ENCODE assay signal across 27 cellular contexts in genomic region chr22:35326854-35327562, GRCh38.
"Had no signal": no experiment of that assay in that cellular context is flagged by ENCODE, and none has a peak within 500 bp of the region (broad histone marks: within the 10 kb centered on the region; RNA-seq: fewer than 3 reads in every experiment).

No MANE protein-coding gene starts in this region.

- H3K4me3 ChIP-seq: dorsolateral prefrontal cortex, esophagus squamous epithelium, gastroesophageal sphincter, heart right ventricle, neural progenitor cell, ovary, prostate gland, tibial artery had no signal

- H3K9me3 Mint-ChIP-seq: activated CD4-positive, alpha-beta T cell treated with anti-CD3 and anti-CD28 coated beads, Interleukin-2, amount 10 ng/mL, durations not matched to agents 7 days and 5 days; activated CD8-positive, alpha-beta T cell treated with anti-CD3 and anti-CD28 coated beads for 36 hours; activated naive CD4-positive, alpha-beta T cell treated with anti-CD3 and anti-CD28 coated beads, Interleukin-2, amount 50 U/mL, for 24 hours; activated T-helper 1 cell treated with anti-CD3 and anti-CD28 coated beads, Interleukin-12 subunit alpha, Interleukin-12 subunit beta, Interleukin-2, Interleukin-4 antibody, amounts not matched to agents 30 ng/mL and 10 ng/mL and 1 ng/mL, durations not matched to agents 14 hours and 24 hours and 36 hours; brain; naive thymus-derived CD4-positive, alpha-beta T cell; neural progenitor cell; stimulated activated naive CD8-positive, alpha-beta T cell treated with anti-CD3 and anti-CD28 coated beads, Interleukin-15, Interleukin-2, amounts not matched to agents 100 ng/mL and 50 ng/mL, for 24 hours had no signal

- H3K4me1 Mint-ChIP-seq: brain, neural progenitor cell had no signal

- FAIRE-seq: colon, keratinocyte, TTC549 had no signal

- H3K36me3 ChIP-seq: neural progenitor cell, ovary had no signal

- H3K27ac ChIP-seq: dorsolateral prefrontal cortex, esophagus squamous epithelium, gastroesophageal sphincter, neural progenitor cell, ovary, prostate gland, tibial artery, WERI-Rb-1 had no signal

- H3K9me3 ChIP-seq: esophagus squamous epithelium, gastroesophageal sphincter, heart right ventricle, ovary, prostate gland, tibial artery had no signal

- H3K4me3 Mint-ChIP-seq: activated CD4-positive, alpha-beta T cell treated with anti-CD3 and anti-CD28 coated beads, Interleukin-2, amount 10 ng/mL, durations not matched to agents 7 days and 5 days; activated CD8-positive, alpha-beta memory T cell treated with anti-CD3 and anti-CD28 coated beads, Interleukin-2, amount 10 ng/mL, durations not matched to agents 7 days and 5 days; activated CD8-positive, alpha-beta T cell treated with anti-CD3 and anti-CD28 coated beads for 36 hours; activated naive CD4-positive, alpha-beta T cell treated with anti-CD3 and anti-CD28 coated beads, Interleukin-2, amount 50 U/mL, for 24 hours; activated T-helper 1 cell treated with anti-CD3 and anti-CD28 coated beads, Interleukin-12 subunit alpha, Interleukin-12 subunit beta, Interleukin-2, Interleukin-4 antibody, amounts not matched to agents 30 ng/mL and 10 ng/mL and 1 ng/mL, durations not matched to agents 14 hours and 24 hours and 36 hours; brain; naive thymus-derived CD4-positive, alpha-beta T cell; neural progenitor cell; stimulated activated naive CD8-positive, alpha-beta T cell treated with anti-CD3 and anti-CD28 coated beads, Interleukin-15, Interleukin-2, amounts not matched to agents 100 ng/mL and 50 ng/mL, for 24 hours had no signal

- H3K27ac Mint-ChIP-seq: activated CD4-positive, alpha-beta T cell treated with anti-CD3 and anti-CD28 coated beads, Interleukin-2, amount 10 ng/mL, durations not matched to agents 7 days and 5 days; activated CD8-positive, alpha-beta memory T cell treated with anti-CD3 and anti-CD28 coated beads, Interleukin-2, amount 10 ng/mL, durations not matched to agents 7 days and 5 days; activated CD8-positive, alpha-beta T cell treated with anti-CD3 and anti-CD28 coated beads for 36 hours; activated naive CD4-positive, alpha-beta T cell treated with anti-CD3 and anti-CD28 coated beads, Interleukin-2, amount 50 U/mL, for 24 hours; activated T-helper 1 cell treated with anti-CD3 and anti-CD28 coated beads, Interleukin-12 subunit alpha, Interleukin-12 subunit beta, Interleukin-2, Interleukin-4 antibody, amounts not matched to agents 30 ng/mL and 10 ng/mL and 1 ng/mL, durations not matched to agents 14 hours and 24 hours and 36 hours; brain; neural progenitor cell; stimulated activated naive CD8-positive, alpha-beta T cell treated with anti-CD3 and anti-CD28 coated beads, Interleukin-15, Interleukin-2, amounts not matched to agents 100 ng/mL and 50 ng/mL, for 24 hours had no signal

- DNase-seq: activated CD4-positive, alpha-beta T cell treated with anti-CD3 and anti-CD28 coated beads, Interleukin-2, amount 10 ng/mL, durations not matched to agents 7 days and 5 days; activated CD4-positive, CD25-positive, alpha-beta regulatory T cell treated with anti-CD3 and anti-CD28 coated beads, Interleukin-2, amount 50 U/mL, for 72 hours; activated CD8-positive, alpha-beta memory T cell treated with anti-CD3 and anti-CD28 coated beads, Interleukin-2, amount 10 ng/mL, durations not matched to agents 7 days and 5 days; activated CD8-positive, alpha-beta T cell treated with anti-CD3 and anti-CD28 coated beads for 36 hours; activated gamma-delta T cell treated with Interleukin-2 at 50 U/mL for 16 hours; anterior cingulate cortex; central memory CD4-positive, alpha-beta T cell; dorsolateral prefrontal cortex; esophagus squamous epithelium; heart right ventricle; naive thymus-derived CD4-positive, alpha-beta T cell; ovary; stimulated activated CD4-positive, alpha-beta T cell treated with anti-CD3 and anti-CD28 coated beads, Interleukin-4, amount 100 ng/mL, for 1 hour; substantia nigra; tibial artery; WERI-Rb-1 had no signal

- H3K4me1 ChIP-seq: neural progenitor cell, prostate gland, tibial artery had no signal

- ATAC-seq: activated CD8-positive, alpha-beta memory T cell treated with anti-CD3 and anti-CD28 coated beads, Interleukin-2, amount 10 ng/mL, durations not matched to agents 7 days and 5 days; activated CD8-positive, alpha-beta T cell treated with anti-CD3 and anti-CD28 coated beads for 36 hours; gastroesophageal sphincter; heart right ventricle; left lobe of liver; naive thymus-derived CD4-positive, alpha-beta T cell had no signal

- H3K9ac ChIP-seq: neural progenitor cell had no signal
